In the genomic region with DNA sequence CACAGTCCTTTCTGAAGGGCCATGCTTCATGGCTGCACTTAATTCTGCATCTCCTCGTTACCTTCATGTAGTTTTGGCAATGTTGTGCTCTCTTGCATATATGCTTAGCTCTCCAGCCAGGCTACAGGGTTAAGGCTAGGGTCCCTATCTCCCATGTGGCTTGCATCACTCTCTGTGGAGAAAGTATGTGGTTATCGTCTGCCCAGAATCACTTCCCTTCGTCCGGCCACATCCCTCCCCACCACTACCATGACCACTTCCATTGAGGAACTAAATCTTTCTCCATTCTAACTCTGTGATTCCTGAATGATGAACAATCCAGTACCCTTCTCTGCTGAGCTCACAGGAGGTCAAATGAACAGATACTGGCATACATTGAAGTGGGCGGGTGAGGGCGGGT, we compare ENCODE assay signal across 20 cellular contexts. TPM values are rescaled to one million over a fixed set of nuclear protein-coding genes. Genes with fewer than 3 reads are reported as not detected.
A peak's percentile ranks its signal among the peaks of the same experiment; 100 is the strongest.
DNase-seq lines count a peak whose midpoint lies in the region; ATAC-seq, FAIRE-seq and TF ChIP-seq lines count a peak whose summit lies in the region.
"Had no signal": no experiment of that assay in that cellular context is flagged by ENCODE, and none has a peak within 500 bp of the region (broad histone marks: within the 10 kb centered on the region; RNA-seq: fewer than 3 reads in every experiment).

No MANE protein-coding gene starts in this region.

- no peak overlapping the region for H3K4me2 ChIP-seq in GM12878 (ENCODE audit: control insufficient read depth, insufficient read depth)
- no peak overlapping the region for H3K4me2 ChIP-seq in hepatocyte
- H3K4me2 ChIP-seq: PC-9 had no signal

- H3K79me2 ChIP-seq in GM12878 (ENCODE audit: control insufficient read depth, insufficient read depth, low read length) (peaks cover 9% of the 10 kb centered on the region), hepatocyte (peaks cover 99% of the 10 kb centered on the region)

- H3K27ac Mint-ChIP-seq in activated CD4-positive, alpha-beta T cell treated with anti-CD3 and anti-CD28 coated beads, Interleukin-2, amount 10 ng/mL, durations not matched to agents 24 days and 14 days: no peak overlapping the region
- no peak overlapping the region for H3K27ac Mint-ChIP-seq in CD4-positive, alpha-beta memory T cell
- H3K27ac Mint-ChIP-seq: activated CD4-positive, alpha-beta memory T cell treated with anti-CD3 and anti-CD28 coated beads, Interleukin-2, amount 10 ng/mL, durations not matched to agents 7 days and 5 days had no signal

- H3K4me1 ChIP-seq in GM12878 (ENCODE audit: control insufficient read depth, insufficient read depth, low read length): peaks cover 14% of the 10 kb centered on the region
- H3K4me1 ChIP-seq in hepatocyte (ENCODE audit: insufficient read depth): peaks cover 12% of the 10 kb centered on the region
- H3K4me1 ChIP-seq in CD4-positive, alpha-beta memory T cell (ENCODE audit: insufficient read depth, low read length): no peaks in the 10 kb centered on the region

- TF ChIP-seq RAD21 in GM12878 (IDR thresholded peaks at IDR 0.05; ENCODE audit: insufficient read depth, low read depth, low read length): no peak

- FAIRE-seq in GM12878 (lab: Jason Lieb, UNC): no peak
- FAIRE-seq: bronchial epithelial cell, small intestine had no signal

- H3K9me2 ChIP-seq in hepatocyte (replicated peaks; ENCODE audit: insufficient read depth): no peaks in the 10 kb centered on the region

- POLR2A ChIA-PET in GM12878 (lab: Charles Lee): interaction anchor here (0.7 to 1.5 kb wide), 3 partner anchors 11 to 45 kb away, joined by 3 to 9 read pairs (median 3); no protein-coding TSS in a partner anchor
- POLR2A ChIA-PET in CD4-positive, alpha-beta memory T cell (lab: Charles Lee; ENCODE audit: partially characterized antibody): no interaction called here

- H3K36me3 ChIP-seq in GM12878 (ENCODE audit: control insufficient read depth in 2 of 2, insufficient read depth in 2 of 2, low read length in 1 of 2) (no peaks in the 10 kb centered on the region; a peak in 1 of 4 replicates), hepatocyte (replicated peaks; ENCODE audit: insufficient read depth, low read depth) (no peaks in the 10 kb centered on the region)
- no peaks in the 10 kb centered on the region for H3K36me3 ChIP-seq in CD4-positive, alpha-beta memory T cell (ENCODE audit: insufficient read depth, low read length)
- H3K36me3 ChIP-seq: thoracic aorta had no signal

- ATAC-seq in GM12878: peak; percentile 24

- DNase-seq in M059J (ENCODE audit: low read depth) (peak; percentile 38), RPMI7951 (ENCODE audit: low read depth) (peak; percentile 92), GM12878 (ENCODE audit: low read depth, low spot score) (no peak), hepatocyte (ENCODE audit: low spot score) (no peak)
- DNase-seq in activated CD4-positive, alpha-beta T cell treated with anti-CD3 and anti-CD28 coated beads, Interleukin-2, amount 10 ng/mL, durations not matched to agents 24 days and 14 days: no peak
- DNase-seq in stimulated activated CD4-positive, alpha-beta T cell treated with anti-CD3 and anti-CD28 coated beads, Interleukin-1b, Interleukin-23, amount 100 ng/mL, for 48 hours: no peak
- DNase-seq in CD4-positive, alpha-beta memory T cell: no peak
- DNase-seq: activated CD4-positive, alpha-beta memory T cell treated with anti-CD3 and anti-CD28 coated beads, Interleukin-2, amount 10 ng/mL, durations not matched to agents 7 days and 5 days; activated gamma-delta T cell treated with Interleukin-2 at 50 U/mL for 16 hours; kidney glomerular epithelial cell; NCI-H187; NCI-H748 treated with DMSO at 0.1 percent for 48 hours; PC-9; small intestine; stimulated activated CD4-positive, alpha-beta T cell treated with anti-CD3 and anti-CD28 coated beads, Interleukin-4, amount 100 ng/mL, for 1 hour; stimulated activated naive CD4-positive, alpha-beta T cell treated with Interleukin-2 at 50 U/mL for 16 hours had no signal

- in situ Hi-C loops in GM12878 (cut with MboI): no loop called here

- SMC1A ChIA-PET in GM12878 (lab: Charles Lee; ENCODE audit: uncharacterized antibody, unreplicated experiment): interaction anchor here (1.1 to 2.9 kb wide), 8 partner anchors 9 to 55 kb away, joined by 3 to 11 read pairs (median 4); no protein-coding TSS in a partner anchor

- no peaks in the 10 kb centered on the region for H4K20me1 ChIP-seq in GM12878 (ENCODE audit: control insufficient read depth, insufficient read depth)
- peaks cover 24% of the 10 kb centered on the region for H4K20me1 ChIP-seq in hepatocyte (ENCODE audit: insufficient read depth, poor library complexity, severe bottlenecking)

- intact Hi-C loops in GM12878 (cut with micrococcal nuclease; ENCODE audit: unreplicated experiment): loop anchor here (5.0 kb wide), 1 partner anchor 42 kb away; no protein-coding TSS in a partner anchor
- intact Hi-C loops in activated CD4-positive, alpha-beta T cell treated with anti-CD3 and anti-CD28 coated beads, Interleukin-2, amount 10 ng/mL, durations not matched to agents 24 days and 14 days (cut with micrococcal nuclease): loop anchor here (5.0 kb wide), 1 partner anchor 93 kb away; no protein-coding TSS in a partner anchor
- intact Hi-C loops in CD4-positive, alpha-beta memory T cell (cut with micrococcal nuclease): no loop called here

- no peak overlapping the region for H2AFZ ChIP-seq in GM12878 (ENCODE audit: control insufficient read depth, low read depth, low read length)
- no peak overlapping the region for H2AFZ ChIP-seq in hepatocyte
- H2AFZ ChIP-seq: PC-9 had no signal

- TF ChIP-seq CTCF in GM12878 (IDR thresholded peaks at IDR 0.05 in 2 of 3, conservative IDR thresholded peaks at IDR 0.05 in 1 of 3; ENCODE audit: control insufficient read depth in 2 of 3, extremely low read depth in 1 of 3, insufficient read depth in 1 of 3, low read depth in 3 of 3, low read length in 3 of 3) (no peak), hepatocyte (IDR thresholded peaks at IDR 0.05; ENCODE audit: poor library complexity) (no peak)

- H3K27me3 Mint-ChIP-seq in activated CD4-positive, alpha-beta T cell treated with anti-CD3 and anti-CD28 coated beads, Interleukin-2, amount 10 ng/mL, durations not matched to agents 24 days and 14 days: peaks cover 13% of the 10 kb centered on the region
- peaks cover 3 to 12% of the 10 kb centered on the region in 2 donors for H3K27me3 Mint-ChIP-seq in CD4-positive, alpha-beta memory T cell

- H3K27ac ChIP-seq in GM12878 (ENCODE audit: control insufficient read depth, insufficient read depth) (no peak overlapping the region), hepatocyte (no peak overlapping the region)
- H3K27ac ChIP-seq in CD4-positive, alpha-beta memory T cell (ENCODE audit: low read depth, low read length): no peak overlapping the region
- H3K27ac ChIP-seq: PC-9, SJSA1 had no signal

- H3K36me3 Mint-ChIP-seq in activated CD4-positive, alpha-beta T cell treated with anti-CD3 and anti-CD28 coated beads, Interleukin-2, amount 10 ng/mL, durations not matched to agents 24 days and 14 days (ENCODE audit: low read depth): no peaks in the 10 kb centered on the region
- no peaks in the 10 kb centered on the region for H3K36me3 Mint-ChIP-seq in CD4-positive, alpha-beta memory T cell

- peaks cover 18% of the 10 kb centered on the region for H3K4me1 Mint-ChIP-seq in activated CD4-positive, alpha-beta T cell treated with anti-CD3 and anti-CD28 coated beads, Interleukin-2, amount 10 ng/mL, durations not matched to agents 24 days and 14 days
- H3K4me1 Mint-ChIP-seq in CD4-positive, alpha-beta memory T cell: peaks cover 4 to 14% (median 6%) of the 10 kb centered on the region in 4 donors

- TF ChIP-seq POLR2A in GM12878 (IDR thresholded peaks at IDR 0.05; ENCODE audit: low read depth, low read length): no peak

- no TSS peak for BruUV-seq in GM12878 (replicated peaks; lab: Mats Ljungman, UMichigan)

- H3K9me3 Mint-ChIP-seq in activated CD4-positive, alpha-beta T cell treated with anti-CD3 and anti-CD28 coated beads, Interleukin-2, amount 10 ng/mL, durations not matched to agents 24 days and 14 days: no peaks in the 10 kb centered on the region
- peaks cover 0 to 1% (median 0%) of the 10 kb centered on the region in 8 donors for H3K9me3 Mint-ChIP-seq in CD4-positive, alpha-beta memory T cell
- H3K9me3 Mint-ChIP-seq: activated CD4-positive, alpha-beta memory T cell treated with anti-CD3 and anti-CD28 coated beads, Interleukin-2, amount 10 ng/mL, durations not matched to agents 7 days and 5 days had no signal

- H3K9me3 ChIP-seq in GM12878 (replicated peaks; ENCODE audit: control insufficient read depth, insufficient read depth, low read length) (no peaks in the 10 kb centered on the region; the same call in 2 of the 3 replicates), hepatocyte (ENCODE audit: low read depth) (no peaks in the 10 kb centered on the region)
- H3K9me3 ChIP-seq in CD4-positive, alpha-beta memory T cell (ENCODE audit: control insufficient read depth in 1 of 2, low read length in 2 of 2): no peaks in the 10 kb centered on the region
- H3K9me3 ChIP-seq: SJSA1, thoracic aorta had no signal

- H3K4me3 Mint-ChIP-seq in activated CD4-positive, alpha-beta T cell treated with anti-CD3 and anti-CD28 coated beads, Interleukin-2, amount 10 ng/mL, durations not matched to agents 24 days and 14 days: no peak overlapping the region
- no peak overlapping the region for H3K4me3 Mint-ChIP-seq in CD4-positive, alpha-beta memory T cell
- H3K4me3 Mint-ChIP-seq: activated CD4-positive, alpha-beta memory T cell treated with anti-CD3 and anti-CD28 coated beads, Interleukin-2, amount 10 ng/mL, durations not matched to agents 7 days and 5 days had no signal

- CTCF ChIA-PET in GM12878 (lab: Yijun Ruan, JAX): interaction anchor here (0.5 to 2.0 kb wide), 8 partner anchors 9 to 851 kb away, joined by 3 to 7 read pairs (median 4); no protein-coding TSS in a partner anchor
- CTCF ChIA-PET in CD4-positive, alpha-beta memory T cell (lab: Charles Lee; ENCODE audit: partially characterized antibody): no interaction called here

- 86% methylated on average over 6 of the region's 6 CpGs for WGBS in GM12878 (ENCODE audit: insufficient coverage, insufficient replicate concordance, low lambda C conversion rate, missing lambda C conversion rate)
- 93% methylated on average over 6 of the region's 6 CpGs for WGBS in hepatocyte (ENCODE audit: low lambda C conversion rate, missing lambda C conversion rate)

- H3K27me3 ChIP-seq in GM12878 (replicated peaks in 1 of 2; ENCODE audit: control insufficient read depth in 2 of 2, insufficient read depth in 2 of 2, low read length in 1 of 2) (no peaks in the 10 kb centered on the region), hepatocyte (no peaks in the 10 kb centered on the region)
- H3K27me3 ChIP-seq in CD4-positive, alpha-beta memory T cell (ENCODE audit: insufficient read depth, low read length): no peaks in the 10 kb centered on the region
- H3K27me3 ChIP-seq: SJSA1 had no signal

- RAD21 ChIA-PET in GM12878 (lab: Charles Lee; ENCODE audit: unreplicated experiment): interaction anchor here (1.0 to 2.3 kb wide), 8 partner anchors 14 to 55 kb away, joined by 3 to 8 read pairs (median 3); partner anchors contain the start of gene WWTR1

- no peak overlapping the region for H3K9ac ChIP-seq in GM12878 (ENCODE audit: control insufficient read depth, insufficient read depth, low read length)

- TF ChIP-seq EP300 in GM12878 (IDR thresholded peaks at IDR 0.05; ENCODE audit: borderline replicate concordance in 1 of 2, control insufficient read depth in 1 of 2, low read depth in 2 of 2, low read length in 2 of 2): no peak

- no peak overlapping the region for H3K4me3 ChIP-seq in GM12878
- H3K4me3 ChIP-seq in hepatocyte: no peak overlapping the region
- H3K4me3 ChIP-seq in CD4-positive, alpha-beta memory T cell (ENCODE audit: low read length in 2 of 2): no peak overlapping the region
- H3K4me3 ChIP-seq: coronary artery, PC-9, SJSA1, thoracic aorta had no signal

RNA-seq across cellular contexts. Expression of gene WWTR1, which starts 34.0 kb away (rescaled TPM):
- 25.0 and 36.4 TPM in 2 replicates for total RNA-seq in M059J (2014; rRNA removed; shearing (Covaris generic))
- 103 and 107 TPM in 2 replicates for total RNA-seq in RPMI7951 (2014; rRNA removed; shearing (Covaris generic))
- total RNA-seq in GM12878 (2013; cell fraction: nucleolus; rRNA removed): 25.3 and 27.0 TPM in 2 replicates
- total RNA-seq in GM12878 (2014; rRNA removed) (2.9 and 4.0 TPM in 2 replicates), GM12878 (2014; rRNA removed; fragmentation: Illumina TruSeq; extraction: Trizol) (2.5 and 3.0 TPM in 2 replicates), GM12878 (2021) (5.1 and 6.8 TPM in 2 replicates), hepatocyte (54.7 and 55.8 TPM in 2 replicates)
- 2.6 TPM for polyA plus RNA-seq in GM12878 (2011; ENCODE audit: low read depth)
- polyA plus RNA-seq in GM12878 (2011; rRNA removed) (12.6 and 18.5 TPM in 2 replicates), GM12878 (2014; fragmentation: Illumina TruSeq; extraction: Trizol) (10.0 and 10.2 TPM in 2 replicates), GM12878 (2014; fragmentation: Nextera tagmentation; extraction: Ambion mirVana) (1 to 10 TPM; 3.8 to 4.0 TPM), GM12878 (2014; rRNA removed) (4.7 and 5.0 TPM in 2 replicates), GM12878 (2016; fragmentation: Nextera tagmentation; extraction: Ambion mirVana) (1 to 10 TPM; 7.6 to 8.4 TPM), hepatocyte (40.5 and 40.6 TPM in 2 replicates)
- 12.8 and 16.6 TPM in 2 replicates for polyA plus RNA-seq in GM12878 (2011; cell fraction: cytosol; rRNA removed)
- 16.1 and 19.8 TPM in 2 replicates for polyA plus RNA-seq in GM12878 (2011; cell fraction: nucleus; rRNA removed)
- polyA plus RNA-seq in GM12878 (2012): 4.3 and 5.2 TPM in 2 replicates
- polyA minus RNA-seq in GM12878 (2011; rRNA and poly(A)+ RNA removed): 23.5 and 26.9 TPM in 2 replicates
- polyA minus RNA-seq in GM12878 (2011; cell fraction: cytosol; rRNA and poly(A)+ RNA removed): 7.8 and 9.9 TPM in 2 replicates
- 33.4 and 61.2 TPM in 2 replicates for polyA minus RNA-seq in GM12878 (2011; cell fraction: nucleus; rRNA and poly(A)+ RNA removed)
- 0.31 and 0.75 TPM in 2 replicates for total RNA-seq in activated CD4-positive, alpha-beta T cell treated with anti-CD3 and anti-CD28 coated beads, Interleukin-2, amount 10 ng/mL, durations not matched to agents 24 days and 14 days
- total RNA-seq in CD4-positive, alpha-beta memory T cell: 1 to 10 TPM; 1.1 to 1.2 TPM
- under 1 TPM in 1 of 2 donors, not detected in 1; 0.41 TPM for polyA plus RNA-seq in CD4-positive, alpha-beta memory T cell

Comparison
In these comparisons a context has a peak if more than half of its experiments do, and no peak if none do; other contexts are left out.
1. DNase-seq: peak in M059J (single experiment) and RPMI7951 (single experiment); none in GM12878 (single experiment), activated CD4-positive, alpha-beta T cell treated with anti-CD3 and anti-CD28 coated beads, Interleukin-2, amount 10 ng/mL, durations not matched to agents 24 days and 14 days (single experiment), stimulated activated CD4-positive, alpha-beta T cell treated with anti-CD3 and anti-CD28 coated beads, Interleukin-1b, Interleukin-23, amount 100 ng/mL, for 48 hours (single experiment), hepatocyte (single experiment) and CD4-positive, alpha-beta memory T cell (0 of 5).